Comparison of ENCODE assay signal across 16 cellular contexts in the genomic region with DNA sequence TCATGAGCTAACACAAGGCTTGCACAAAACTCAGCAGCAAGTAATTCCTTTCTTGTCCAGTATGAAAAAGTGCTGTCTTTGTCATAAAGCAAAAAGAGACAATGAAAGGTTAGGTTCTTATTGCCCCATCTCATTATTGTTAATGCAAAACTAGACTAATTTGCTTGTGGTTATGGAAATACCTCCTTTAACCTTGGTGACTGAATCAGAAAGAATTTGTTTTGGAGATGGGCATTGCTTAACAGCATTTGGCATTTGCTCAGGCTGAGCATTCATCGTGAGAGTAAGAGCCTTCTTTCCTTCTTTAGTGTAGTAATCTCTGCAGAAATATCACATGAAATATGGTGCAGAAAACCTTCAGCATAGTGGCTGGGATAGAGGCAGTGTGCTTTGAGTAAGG.
DNase-seq lines count a peak whose midpoint lies in the region; ATAC-seq, FAIRE-seq and TF ChIP-seq lines count a peak whose summit lies in the region.
"Had no signal": no experiment of that assay in that cellular context is flagged by ENCODE, and none has a peak within 500 bp of the region (broad histone marks: within the 10 kb centered on the region; RNA-seq: fewer than 3 reads in every experiment).

No MANE protein-coding gene starts in this region.

- H3K27ac Mint-ChIP-seq in T-helper 2 cell treated with Interferon-gamma antibody and Interleukin-4, amounts not matched to agents 5 μg/mL and 100 μg/mL, for 36 hours: no peak overlapping the region
- H3K27ac Mint-ChIP-seq: stimulated activated naive CD8-positive, alpha-beta T cell treated with anti-CD3 and anti-CD28 coated beads, Interleukin-15, Interleukin-2, amounts not matched to agents 100 ng/mL and 50 ng/mL, for 24 hours had no signal

- H3K4me3 ChIP-seq in brain microvascular endothelial cell (ENCODE audit: low read depth, low read length) (no peak overlapping the region), hepatocyte (no peak overlapping the region), SJCRH30 (no peak overlapping the region), upper lobe of left lung (no peak overlapping the region)
- H3K4me3 ChIP-seq: ascending aorta, pancreas had no signal

- no peaks in the 10 kb centered on the region for H3K4me1 ChIP-seq in hepatocyte (ENCODE audit: insufficient read depth)
- H3K4me1 ChIP-seq in SJCRH30: no peaks in the 10 kb centered on the region
- H3K4me1 ChIP-seq in upper lobe of left lung: no peaks in the 10 kb centered on the region
- H3K4me1 ChIP-seq: ascending aorta, pancreas had no signal

- H3K27me3 Mint-ChIP-seq in T-helper 2 cell treated with Interferon-gamma antibody and Interleukin-4, amounts not matched to agents 5 μg/mL and 100 μg/mL, for 36 hours (ENCODE audit: low read depth): no peaks in the 10 kb centered on the region
- H3K27me3 Mint-ChIP-seq: stimulated activated naive CD8-positive, alpha-beta T cell treated with anti-CD3 and anti-CD28 coated beads, Interleukin-15, Interleukin-2, amounts not matched to agents 100 ng/mL and 50 ng/mL, for 24 hours had no signal

- in situ Hi-C loops in brain microvascular endothelial cell (cut with HindIII; ENCODE audit: low pct_ligation_motif_present, low sequenced_read_pairs): no loop called here

- H3K9me2 ChIP-seq in hepatocyte (replicated peaks; ENCODE audit: insufficient read depth): no peaks in the 10 kb centered on the region

- H3K9me3 ChIP-seq in hepatocyte (ENCODE audit: low read depth) (no peaks in the 10 kb centered on the region), SJCRH30 (replicated peaks) (no peaks in the 10 kb centered on the region), upper lobe of left lung (no peaks in the 10 kb centered on the region)
- H3K9me3 ChIP-seq: ascending aorta, pancreas had no signal

- H3K27me3 ChIP-seq in brain microvascular endothelial cell (replicated peaks) (no peaks in the 10 kb centered on the region), hepatocyte (no peaks in the 10 kb centered on the region), SJCRH30 (no peaks in the 10 kb centered on the region), upper lobe of left lung (no peaks in the 10 kb centered on the region)
- H3K27me3 ChIP-seq: ascending aorta, pancreas had no signal

- H3K79me2 ChIP-seq in hepatocyte: no peaks in the 10 kb centered on the region

- H3K4me1 Mint-ChIP-seq in T-helper 2 cell treated with Interferon-gamma antibody and Interleukin-4, amounts not matched to agents 5 μg/mL and 100 μg/mL, for 36 hours (ENCODE audit: low read depth): no peaks in the 10 kb centered on the region

- H3K36me3 ChIP-seq in brain microvascular endothelial cell (replicated peaks) (no peaks in the 10 kb centered on the region), hepatocyte (replicated peaks; ENCODE audit: insufficient read depth, low read depth) (no peaks in the 10 kb centered on the region), SJCRH30 (no peaks in the 10 kb centered on the region), upper lobe of left lung (no peaks in the 10 kb centered on the region)
- H3K36me3 ChIP-seq: ascending aorta, pancreas had no signal

- 81% methylated on average over 1 of the region's 1 CpG for WGBS in hepatocyte (ENCODE audit: low lambda C conversion rate, missing lambda C conversion rate)
- WGBS in upper lobe of left lung, 2 donors: 25 to 52% methylated on average over 1 of the region's 1 CpG

- peaks cover 10% of the 10 kb centered on the region for H3K9me3 Mint-ChIP-seq in T-helper 2 cell treated with Interferon-gamma antibody and Interleukin-4, amounts not matched to agents 5 μg/mL and 100 μg/mL, for 36 hours
- H3K9me3 Mint-ChIP-seq: stimulated activated naive CD8-positive, alpha-beta T cell treated with anti-CD3 and anti-CD28 coated beads, Interleukin-15, Interleukin-2, amounts not matched to agents 100 ng/mL and 50 ng/mL, for 24 hours had no signal

- no peak overlapping the region for H3K4me3 Mint-ChIP-seq in T-helper 2 cell treated with Interferon-gamma antibody and Interleukin-4, amounts not matched to agents 5 μg/mL and 100 μg/mL, for 36 hours
- H3K4me3 Mint-ChIP-seq: stimulated activated naive CD8-positive, alpha-beta T cell treated with anti-CD3 and anti-CD28 coated beads, Interleukin-15, Interleukin-2, amounts not matched to agents 100 ng/mL and 50 ng/mL, for 24 hours had no signal

- ATAC-seq in upper lobe of left lung (ENCODE audit: low FRiP score in 2 of 2): no peak

- TF ChIP-seq EP300 in upper lobe of left lung (IDR thresholded peaks at IDR 0.05): no peak

- no peak for DNase-seq in H54 (ENCODE audit: insufficient read length, low spot score)
- peak; percentile 43 for DNase-seq in brain microvascular endothelial cell
- peak; percentile 32 for DNase-seq in hepatocyte (ENCODE audit: low spot score)
- DNase-seq in SJCRH30: no peak
- DNase-seq in SKM-1 treated with dmso at 0.1 percent for 144 hours (lab: John Stamatoyannopoulos, UW; ENCODE audit: unreplicated experiment): no peak
- DNase-seq in upper lobe of left lung: no peak
- DNase-seq in T-helper 2 cell treated with Interferon-gamma antibody and Interleukin-4, amounts not matched to agents 5 μg/mL and 100 μg/mL, for 36 hours (ENCODE audit: low spot score): no peak
- DNase-seq: activated CD8-positive, alpha-beta memory T cell treated with anti-CD3 and anti-CD28 coated beads for 24 hours; activated effector memory CD4-positive, alpha-beta T cell treated with anti-CD3 and anti-CD28 coated beads, Interleukin-2, amount 50 U/mL, for 16 hours; Karpas-422; NCI-H1694 treated with DMSO at 0.1 percent for 48 hours; NCI-H510A; pancreas had no signal

- H2AFZ ChIP-seq in hepatocyte: no peak overlapping the region

- FAIRE-seq in H54 (lab: Jason Lieb, UNC): peak; percentile 91
- FAIRE-seq: G401.6, pancreas had no signal

- H3K27ac ChIP-seq in brain microvascular endothelial cell (no peak overlapping the region), hepatocyte (no peak overlapping the region), SJCRH30 (no peak overlapping the region), upper lobe of left lung (no peak overlapping the region)
- H3K27ac ChIP-seq: ascending aorta, pancreas had no signal

- H3K4me2 ChIP-seq in hepatocyte: no peak overlapping the region

- H3K36me3 Mint-ChIP-seq in T-helper 2 cell treated with Interferon-gamma antibody and Interleukin-4, amounts not matched to agents 5 μg/mL and 100 μg/mL, for 36 hours (ENCODE audit: low read depth): no peaks in the 10 kb centered on the region

- no peak for TF ChIP-seq CTCF in brain microvascular endothelial cell (IDR thresholded peaks at IDR 0.05; ENCODE audit: low read depth, low read length, missing control alignments)
- no peak for TF ChIP-seq CTCF in hepatocyte (IDR thresholded peaks at IDR 0.05; ENCODE audit: poor library complexity)
- no peak for TF ChIP-seq CTCF in upper lobe of left lung (IDR thresholded peaks at IDR 0.05)

- H4K20me1 ChIP-seq in hepatocyte (ENCODE audit: insufficient read depth, poor library complexity, severe bottlenecking): no peaks in the 10 kb centered on the region

- TF ChIP-seq POLR2A in H54 (IDR thresholded peaks at IDR 0.05; ENCODE audit: low read depth, low read length) (no peak), upper lobe of left lung (IDR thresholded peaks at IDR 0.05) (no peak)

Comparison
In these comparisons a context has a peak if more than half of its experiments do, and no peak if none do; other contexts are left out.
1. DNase-seq: peak in brain microvascular endothelial cell (single experiment) and hepatocyte (single experiment); none in H54 (single experiment), SJCRH30 (0 of 2), SKM-1 treated with dmso at 0.1 percent for 144 hours (single experiment), upper lobe of left lung (0 of 2) and T-helper 2 cell treated with Interferon-gamma antibody and Interleukin-4, amounts not matched to agents 5 μg/mL and 100 μg/mL, for 36 hours (single experiment).